In genomic region chrX:37685452-37686347, GRCh38 we compare ENCODE assay signal across 8 cellular contexts. TPM values are rescaled to one million over a fixed set of nuclear protein-coding genes. Genes with fewer than 3 reads are reported as not detected.
A peak's percentile ranks its signal among the peaks of the same experiment; 100 is the strongest.
DNase-seq lines count a peak whose midpoint lies in the region; ATAC-seq and TF ChIP-seq lines count a peak whose summit lies in the region.

XK (plus strand) TSS chrX:37685791; CDS start chrX:37685962, 171 bp downstream.

- H3K4me1 ChIP-seq in gastroesophageal sphincter (peaks cover 0 to 22% (median 0%) of the 10 kb centered on the region in 3 donors), neural progenitor cell (no peaks in the 10 kb centered on the region), transverse colon (peaks cover 0 to 17% (median 6%) of the 10 kb centered on the region in 4 donors)

- TF ChIP-seq CTCF in gastroesophageal sphincter (IDR thresholded peaks at IDR 0.05), result no peak
- no peak for TF ChIP-seq CTCF in neural progenitor cell (IDR thresholded peaks at IDR 0.05)
- TF ChIP-seq CTCF in transverse colon (IDR thresholded peaks at IDR 0.05), result no peak

- H3K27me3 Mint-ChIP-seq in neural progenitor cell (ENCODE audit: insufficient read depth, low read depth), result peaks cover 2% of the 10 kb centered on the region

- peak in 1 of 2 donors; percentile 55 for TF ChIP-seq POLR2A in gastroesophageal sphincter (IDR thresholded peaks at IDR 0.05)
- peak; percentile 68 for TF ChIP-seq POLR2A in transverse colon (IDR thresholded peaks at IDR 0.05)

- H3K4me3 ChIP-seq in gastroesophageal sphincter (peak within 1 kb of the TSS; percentile 52 to 61), neural progenitor cell (peak within 1 kb of the TSS; percentile 36), transverse colon (peak within 1 kb of the TSS; percentile 27 to 60 (median 38))

- in situ Hi-C loops in transverse colon (cut with MboI; ENCODE audit: low pct_ligation_motif_present in 1 of 4, low pct_unique_long_range_greater_than_20kb in 1 of 4, low sequenced_read_pairs in 3 of 4), result no loop called here

- H3K27me3 ChIP-seq in gastroesophageal sphincter (no peaks in the 10 kb centered on the region), neural progenitor cell (peaks cover 24% of the 10 kb centered on the region), transverse colon (no peaks in the 10 kb centered on the region)

- H3K9me3 ChIP-seq in gastroesophageal sphincter (no peaks in the 10 kb centered on the region), neural progenitor cell (ENCODE audit: low read depth) (no peaks in the 10 kb centered on the region), transverse colon (no peaks in the 10 kb centered on the region)

- H3K4me3 Mint-ChIP-seq in neural progenitor cell, result peak within 1 kb of the TSS; percentile 82

- intact Hi-C loops in transverse colon (cut with DNase I; ENCODE audit: low total_unique reads), result no loop called here

- peak within 1 kb of the TSS; percentile 79 for H2AFZ ChIP-seq in neural progenitor cell (replicated peaks)

- peak; percentile 55 for ATAC-seq in HG03342 (IDR thresholded peaks at IDR 0.05; ENCODE audit: unreplicated experiment)
- ATAC-seq in gastroesophageal sphincter, result peak; percentile 72

- no peak within 1 kb of the TSS for H3K27ac Mint-ChIP-seq in neural progenitor cell

- no peaks in the 10 kb centered on the region for H4K20me1 ChIP-seq in neural progenitor cell (ENCODE audit: low read depth)

- H3K79me2 ChIP-seq in neural progenitor cell (ENCODE audit: low read depth), result no peaks in the 10 kb centered on the region

- WGBS in gastroesophageal sphincter (ENCODE audit: low coverage in 1 of 2), 2 donors, result no CpG with 5 or more reads among the region's 96 CpGs
- WGBS in transverse colon (ENCODE audit: low coverage in 1 of 2), 2 donors, result 54% methylated on average over 61 of the region's 96 CpGs; no CpG with 5 or more reads in 1 of the 2 donors

- TF ChIP-seq EP300 in gastroesophageal sphincter (IDR thresholded peaks at IDR 0.05) (no peak), transverse colon (IDR thresholded peaks at IDR 0.05; ENCODE audit: low read depth) (no peak)

- H3K36me3 ChIP-seq in gastroesophageal sphincter (no peaks in the 10 kb centered on the region), neural progenitor cell (no peaks in the 10 kb centered on the region), transverse colon (no peaks in the 10 kb centered on the region)

- peak within 1 kb of the TSS; percentile 88 to 92 (median 88) for H3K27ac ChIP-seq in gastroesophageal sphincter
- no peak within 1 kb of the TSS for H3K27ac ChIP-seq in neural progenitor cell
- peak within 1 kb of the TSS; percentile 90 to 93 (median 90) for H3K27ac ChIP-seq in transverse colon

- H3F3A ChIP-seq in neural progenitor cell (ENCODE audit: low read depth), result no peaks in the 10 kb centered on the region

- peak within 1 kb of the TSS; percentile 64 for H3K4me2 ChIP-seq in neural progenitor cell

- H3K9ac ChIP-seq in neural progenitor cell, result no peak within 1 kb of the TSS

- no peaks in the 10 kb centered on the region for H3K36me3 Mint-ChIP-seq in neural progenitor cell

- H3K9me3 Mint-ChIP-seq in neural progenitor cell, result no peaks in the 10 kb centered on the region

- H3K4me1 Mint-ChIP-seq in neural progenitor cell, result no peaks in the 10 kb centered on the region

- DNase-seq in activated T-cell treated with anti-CD3 and anti-CD28 coated beads for 1 hour (ENCODE audit: low read depth) (peak; percentile 0), activated T-cell treated with anti-CD3 and anti-CD28 coated beads for 4 hours (no peak), NOMO-1 treated with DMSO at 0.1 percent for 48 hours (lab: John Stamatoyannopoulos, UW; ENCODE audit: unreplicated experiment) (peak; percentile 16), neural progenitor cell (ENCODE audit: low spot score) (peak; percentile 68), transverse colon (peak; percentile 71)
- peak; percentile 10 for DNase-seq in activated T-helper 9 cell treated with anti-CD3 and anti-CD28 coated beads, Interleukin-2, amount 50 U/mL, for 16 hours (ENCODE audit: low read depth)

RNA-seq across cellular contexts. Expression of gene XK, which starts in this region (rescaled TPM):
- 10 to 100 TPM in 3 of 4 donors, 1 to 10 TPM in 1; 9.2 to 20.5 (median 13.9) TPM for total RNA-seq in gastroesophageal sphincter
- 1.0 and 1.3 TPM in 2 replicates for total RNA-seq in neural progenitor cell (ENCODE audit: low replicate concordance)
- 10 to 100 TPM; 36.3 to 54.3 (median 39.9) TPM for total RNA-seq in transverse colon
